8 cellular contexts compared by ENCODE assay signal in the genomic region with DNA sequence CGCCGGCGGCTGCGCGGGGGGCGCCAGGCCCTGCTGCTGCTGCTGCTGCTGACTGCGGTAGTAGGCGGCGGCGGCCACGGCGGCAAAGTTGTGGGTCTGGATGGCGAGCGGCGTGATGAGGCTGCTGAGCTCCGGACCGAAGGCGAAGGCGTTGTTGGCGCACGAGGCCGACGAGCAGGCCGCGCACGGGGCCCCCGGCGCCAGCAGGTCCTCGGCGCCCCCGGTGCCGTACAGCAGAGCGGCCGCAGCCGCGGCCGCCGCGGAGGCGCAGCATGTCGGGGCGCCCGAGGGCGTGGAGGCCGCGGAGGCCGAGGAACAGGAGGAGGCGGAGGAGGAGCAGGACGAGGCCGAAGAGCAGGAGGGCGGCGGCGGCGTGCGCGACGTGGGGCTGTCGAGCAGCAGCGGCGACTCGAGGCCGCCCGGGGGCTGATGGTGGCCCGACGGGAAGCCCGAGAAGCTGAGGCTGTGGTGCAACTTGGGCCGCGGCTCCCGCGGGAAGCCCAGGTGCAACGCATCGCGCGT. TPM values are rescaled to one million over a fixed set of nuclear protein-coding genes. Genes with fewer than 3 reads are reported as not detected.
DNase-seq lines count a peak whose midpoint lies in the region; ATAC-seq, FAIRE-seq and TF ChIP-seq lines count a peak whose summit lies in the region.

No MANE protein-coding gene starts in this region.

- H3K27ac ChIP-seq in CD4-positive, CD25-positive, alpha-beta regulatory T cell (ENCODE audit: insufficient read depth, low read length, poor library complexity, severe bottlenecking), result peak overlapping the region; percentile 96
- H3K27ac ChIP-seq in OCI-LY3 (ENCODE audit: low read length) (no peak overlapping the region), angular gyrus (ENCODE audit: low read depth, low read length) (peak overlapping the region; percentile 94), keratinocyte (ENCODE audit: control insufficient read depth, insufficient read depth, low read length) (peak overlapping the region; percentile 89)

- H3K79me2 ChIP-seq in OCI-LY3 (ENCODE audit: low read length) (peaks cover 82% of the 10 kb centered on the region), keratinocyte (ENCODE audit: control insufficient read depth, insufficient read depth, low read length) (peaks cover 50% of the 10 kb centered on the region)

- peak overlapping the region; percentile 69 for H3K4me2 ChIP-seq in OCI-LY3 (ENCODE audit: low read length)
- no peak overlapping the region for H3K4me2 ChIP-seq in keratinocyte (ENCODE audit: control insufficient read depth, extremely low read depth, insufficient read depth, low read depth, low read length)

- dilution Hi-C loops in keratinocyte (cut with MboI; ENCODE audit: extremely low pct_ligation_motif_present, low sequenced_read_pairs), result no loop called here

- peaks cover 0 to 4% (median 0%) of the 10 kb centered on the region in 7 donors for H3K9me3 Mint-ChIP-seq in CD4-positive, CD25-positive, alpha-beta regulatory T cell

- H3K9ac ChIP-seq in OCI-LY3 (ENCODE audit: low read length) (no peak overlapping the region), keratinocyte (ENCODE audit: control insufficient read depth, extremely low read depth, insufficient read depth, low read length) (peak overlapping the region; percentile 94)

- ATAC-seq in CD4-positive, CD25-positive, alpha-beta regulatory T cell (ENCODE audit: low read depth in 2 of 2), result no peak
- no peak for ATAC-seq in HG02970 (IDR thresholded peaks at IDR 0.05; ENCODE audit: low FRiP score, unreplicated experiment)
- no peak for ATAC-seq in GM18498 (IDR thresholded peaks at IDR 0.05; ENCODE audit: unreplicated experiment)
- ATAC-seq in HG03108 (IDR thresholded peaks at IDR 0.05; ENCODE audit: unreplicated experiment), result no peak

- H3K27me3 ChIP-seq in CD4-positive, CD25-positive, alpha-beta regulatory T cell (ENCODE audit: control insufficient read depth, insufficient read depth, low read length), result no peaks in the 10 kb centered on the region
- H3K27me3 ChIP-seq in OCI-LY3 (ENCODE audit: low read depth, low read length) (no peaks in the 10 kb centered on the region), keratinocyte (ENCODE audit: control insufficient read depth, extremely low read depth, insufficient read depth, low read length) (no peaks in the 10 kb centered on the region)

- peaks cover 33% of the 10 kb centered on the region for H3K36me3 ChIP-seq in CD4-positive, CD25-positive, alpha-beta regulatory T cell (ENCODE audit: control insufficient read depth, insufficient read depth, low read length)
- H3K36me3 ChIP-seq in OCI-LY3 (replicated peaks; ENCODE audit: low read depth, low read length) (peaks cover 28% of the 10 kb centered on the region), keratinocyte (ENCODE audit: control insufficient read depth in 2 of 2, extremely low read depth in 1 of 2, insufficient read depth in 2 of 2, low read length in 2 of 2) (peaks cover 4 to 14% of the 10 kb centered on the region in 2 experiments)

- no peaks in the 10 kb centered on the region for H3K9me3 ChIP-seq in CD4-positive, CD25-positive, alpha-beta regulatory T cell (ENCODE audit: control insufficient read depth in 2 of 2, low read length in 2 of 2)
- no peaks in the 10 kb centered on the region for H3K9me3 ChIP-seq in OCI-LY3 (ENCODE audit: insufficient read depth, low read length)
- H3K9me3 ChIP-seq in keratinocyte (ENCODE audit: control insufficient read depth, low read depth, low read length), result no peaks in the 10 kb centered on the region

- peaks cover 33% of the 10 kb centered on the region for H3K27me3 Mint-ChIP-seq in CD4-positive, CD25-positive, alpha-beta regulatory T cell

- peak overlapping the region; percentile 93 to 100 (median 97) for H3K4me3 Mint-ChIP-seq in CD4-positive, CD25-positive, alpha-beta regulatory T cell

- no peak for TF ChIP-seq CTCF in OCI-LY3 (IDR thresholded peaks at IDR 0.05; ENCODE audit: low read depth, low read length)
- no peak for TF ChIP-seq CTCF in keratinocyte (optimal IDR thresholded peaks at IDR 0.05 in 1 of 3, IDR thresholded peaks at IDR 0.05 in 1 of 3, conservative IDR thresholded peaks at IDR 0.05 in 1 of 3; ENCODE audit: extremely low read depth in 1 of 3, insufficient read depth in 2 of 3, low read length in 3 of 3)

- H4K20me1 ChIP-seq in OCI-LY3 (ENCODE audit: insufficient read depth, low read length) (peaks cover 28% of the 10 kb centered on the region), keratinocyte (ENCODE audit: control insufficient read depth, extremely low read depth, insufficient read depth, low read length) (peaks cover 16% of the 10 kb centered on the region)

- no peak overlapping the region for H2AFZ ChIP-seq in OCI-LY3 (ENCODE audit: low read depth, low read length)
- no peak overlapping the region for H2AFZ ChIP-seq in keratinocyte (ENCODE audit: control insufficient read depth, low read length)

- peaks cover 63% of the 10 kb centered on the region for H3K4me1 ChIP-seq in CD4-positive, CD25-positive, alpha-beta regulatory T cell (ENCODE audit: control insufficient read depth, insufficient read depth, low read length, poor library complexity, severe bottlenecking)
- H3K4me1 ChIP-seq in OCI-LY3 (ENCODE audit: low read length) (peaks cover 65% of the 10 kb centered on the region), keratinocyte (ENCODE audit: control insufficient read depth, extremely low read depth, insufficient read depth, low read length) (peaks cover 42% of the 10 kb centered on the region)

- peak in 2 of 3 donors; percentile 37 to 70 for DNase-seq in CD4-positive, CD25-positive, alpha-beta regulatory T cell
- DNase-seq in keratinocyte (ENCODE audit: low read depth, low spot score), result no peak
- DNase-seq in stimulated activated CD8-positive, alpha-beta memory T cell treated with anti-CD3 and anti-CD28 coated beads, Interleukin-15, amount 100 ng/mL, for 24 hours (ENCODE audit: low read depth), result peak; percentile 20

- peaks cover 34% of the 10 kb centered on the region for H3K36me3 Mint-ChIP-seq in CD4-positive, CD25-positive, alpha-beta regulatory T cell

- H3K27ac Mint-ChIP-seq in CD4-positive, CD25-positive, alpha-beta regulatory T cell, result peak overlapping the region in 2 of 3 donors; percentile 9 to 97

- H3K9me1 ChIP-seq in keratinocyte (ENCODE audit: control insufficient read depth, extremely low read depth, insufficient read depth, low read length), result no peaks in the 10 kb centered on the region

- H3K4me3 ChIP-seq in CD4-positive, CD25-positive, alpha-beta regulatory T cell (ENCODE audit: low read depth, low read length), result peak overlapping the region; percentile 64
- peak overlapping the region; percentile 94 for H3K4me3 ChIP-seq in OCI-LY3 (ENCODE audit: low read length)
- peak overlapping the region; percentile 87 to 96 (median 92) for H3K4me3 ChIP-seq in keratinocyte (ENCODE audit: control insufficient read depth in 2 of 3, extremely low read depth in 1 of 3, insufficient read depth in 2 of 3, low read depth in 1 of 3, low read length in 3 of 3)

- FAIRE-seq in keratinocyte (lab: Jason Lieb, UNC), result no peak

- peaks cover 14 to 44% (median 35%) of the 10 kb centered on the region in 4 donors for H3K4me1 Mint-ChIP-seq in CD4-positive, CD25-positive, alpha-beta regulatory T cell

RNA-seq across cellular contexts. Expression of a gene that starts 1.8 kb away (rescaled TPM):
- 874 TPM for total RNA-seq in CD4-positive, CD25-positive, alpha-beta regulatory T cell
- polyA plus RNA-seq in CD4-positive, CD25-positive, alpha-beta regulatory T cell, result 100 to 1,000 TPM; 119 to 155 (median 128) TPM
- polyA plus RNA-seq in keratinocyte, result 27.1 to 52.4 TPM (median 48.5 TPM) in 3 replicates
- 190 TPM for polyA plus RNA-seq in keratinocyte (2011; ENCODE audit: low read depth)
- polyA plus RNA-seq in keratinocyte (2011; cell fraction: cytosol; rRNA removed), result 38.1 and 45.1 TPM in 2 replicates
- polyA plus RNA-seq in keratinocyte (2011; cell fraction: nucleus; rRNA removed), result 77.7 and 84.9 TPM in 2 replicates
- 151 and 162 TPM in 2 replicates for polyA plus RNA-seq in keratinocyte (2012; ENCODE audit: low replicate concordance)
- 7.8 to 24.2 TPM (median 16.0 TPM) in 3 replicates for polyA minus RNA-seq in keratinocyte
- 89.6 TPM for polyA minus RNA-seq in keratinocyte (2011; cell fraction: cytosol; rRNA and poly(A)+ RNA removed)
- 50.5 and 70.1 TPM in 2 replicates for polyA minus RNA-seq in keratinocyte (2011; cell fraction: nucleus; rRNA and poly(A)+ RNA removed)
